ENCODE assay signal across 8 cellular contexts in the genomic region with DNA sequence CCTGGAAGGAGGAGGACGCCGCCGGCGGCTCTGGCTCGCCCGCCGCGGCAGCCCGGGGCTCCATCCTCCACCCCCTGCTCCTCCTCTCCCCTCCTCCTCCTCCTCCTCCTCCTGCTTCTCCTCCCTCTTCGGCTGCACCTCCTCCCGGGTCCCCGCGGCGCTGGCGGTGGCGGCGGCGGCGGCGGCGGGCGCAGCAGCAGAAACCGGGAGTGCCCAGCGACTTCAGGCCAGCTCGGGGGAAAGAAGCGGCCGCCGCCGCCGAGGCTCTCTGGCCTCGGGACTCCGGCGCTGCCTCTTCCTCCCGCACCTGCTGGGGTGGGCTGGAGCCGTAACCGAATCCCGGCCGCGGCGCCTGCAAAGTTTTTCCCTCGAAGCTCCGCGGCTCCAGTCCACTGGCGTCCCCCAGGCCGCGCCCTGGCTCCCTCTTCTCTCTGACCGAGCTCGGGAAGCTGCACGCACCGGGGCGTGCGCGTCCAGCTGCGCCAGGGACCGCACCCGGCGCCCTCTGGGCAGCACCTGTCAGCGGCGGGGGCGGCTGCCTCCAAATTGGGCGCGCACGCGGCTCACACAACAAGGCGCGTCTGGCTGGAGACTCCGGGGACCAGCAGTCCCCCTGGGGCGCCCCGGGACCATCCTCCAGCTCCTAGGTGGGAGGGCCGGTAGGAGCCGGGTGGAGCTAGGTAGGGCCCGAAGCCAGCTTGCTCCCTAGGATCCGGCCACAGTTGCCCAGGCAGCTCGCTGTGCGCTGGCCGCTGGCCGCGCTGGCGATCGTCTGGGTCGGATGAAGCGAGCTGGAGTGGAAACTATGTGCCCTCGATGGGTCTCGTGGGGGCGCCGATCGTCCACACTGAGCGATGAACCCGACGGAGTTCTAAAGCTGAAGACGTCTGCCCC. TPM values are rescaled to one million over a fixed set of nuclear protein-coding genes. Genes with fewer than 3 reads are reported as not detected.
DNase-seq lines count a peak whose midpoint lies in the region; ATAC-seq and TF ChIP-seq lines count a peak whose summit lies in the region.

A gene (minus strand): TSS at position 583 of the 894 bp plus-strand sequence.

- H4K5ac ChIP-seq in IMR-90 (ENCODE audit: low read depth, low read length) = no peak within 1 kb of the TSS

- no peaks in the 10 kb centered on the region for H4K20me1 ChIP-seq in IMR-90 (ENCODE audit: insufficient read depth, low read length)

- POLR2A ChIA-PET in Caco-2 (lab: Charles Lee) = no interaction called here
- POLR2A ChIA-PET in IMR-90 (lab: Charles Lee; ENCODE audit: unreplicated experiment) = no interaction called here

- no peaks in the 10 kb centered on the region for H3K36me3 Mint-ChIP-seq in Caco-2 (ENCODE audit: insufficient read depth, unreplicated experiment)

- no peak for TF ChIP-seq POLR2A in IMR-90 (IDR thresholded peaks at IDR 0.05; ENCODE audit: low read depth, low read length)
- no peak for TF ChIP-seq POLR2A in vagina (IDR thresholded peaks at IDR 0.05)

- H3K9me3 Mint-ChIP-seq in Caco-2 (ENCODE audit: unreplicated experiment) = no peaks in the 10 kb centered on the region

- no peak within 1 kb of the TSS for H3K9ac ChIP-seq in IMR-90 (ENCODE audit: low read depth, low read length)

- TF ChIP-seq RAD21 in IMR-90 (IDR thresholded peaks at IDR 0.05; ENCODE audit: low read length) = no peak

- no peak within 1 kb of the TSS for H2BK120ac ChIP-seq in IMR-90 (ENCODE audit: low read depth, low read length)

- H3K27ac ChIP-seq in IMR-90 (ENCODE audit: insufficient read depth, low read length) = no peak within 1 kb of the TSS
- H3K27ac ChIP-seq in muscle layer of duodenum (ENCODE audit: low read length) = no peak within 1 kb of the TSS
- H3K27ac ChIP-seq in vagina = no peak within 1 kb of the TSS

- H3K36me3 ChIP-seq in Caco-2 (ENCODE audit: control insufficient read depth, insufficient read depth, low read length) = no peaks in the 10 kb centered on the region
- no peaks in the 10 kb centered on the region for H3K36me3 ChIP-seq in IMR-90 (ENCODE audit: control insufficient read depth, insufficient read depth, low read length)
- H3K36me3 ChIP-seq in muscle layer of duodenum (ENCODE audit: control insufficient read depth in 1 of 2, insufficient read depth in 2 of 2, low read length in 2 of 2) = no peaks in the 10 kb centered on the region
- H3K36me3 ChIP-seq in vagina = no peaks in the 10 kb centered on the region

- H2AFZ ChIP-seq in IMR-90 (replicated peaks; ENCODE audit: low read length, poor library complexity) = peak within 1 kb of the TSS; percentile 88

- H3K4ac ChIP-seq in IMR-90 (ENCODE audit: low read depth, low read length) = no peak within 1 kb of the TSS

- H3K4me1 ChIP-seq in Caco-2 (no peaks in the 10 kb centered on the region), IMR-90 (ENCODE audit: control insufficient read depth, insufficient read depth, low read length) (no peaks in the 10 kb centered on the region), muscle layer of duodenum (ENCODE audit: control insufficient read depth in 1 of 2, insufficient read depth in 2 of 2, low read length in 2 of 2) (peaks cover 0 to 17% of the 10 kb centered on the region in 2 donors), vagina (peaks cover 26% of the 10 kb centered on the region)

- H3K23ac ChIP-seq in IMR-90 (ENCODE audit: low read depth, low read length) = no peak within 1 kb of the TSS

- no peak within 1 kb of the TSS for H2BK5ac ChIP-seq in IMR-90 (ENCODE audit: low read depth, low read length, poor library complexity, severe bottlenecking)

- TF ChIP-seq CTCF in Caco-2 (IDR thresholded peaks at IDR 0.05; ENCODE audit: insufficient read depth in 1 of 2, low read depth in 1 of 2, low read length in 1 of 2, severe bottlenecking in 1 of 2, unreplicated experiment in 1 of 2) (no peak), IMR-90 (conservative IDR thresholded peaks at IDR 0.05; ENCODE audit: low read depth, low read length) (no peak), vagina (IDR thresholded peaks at IDR 0.05) (no peak)

- no peak within 1 kb of the TSS for H3K56ac ChIP-seq in IMR-90 (ENCODE audit: extremely low read depth, insufficient read depth, low read length)

- no peak within 1 kb of the TSS for H3K18ac ChIP-seq in IMR-90 (ENCODE audit: low read depth, low read length)

- H3K27me3 ChIP-seq in Caco-2 (replicated peaks; ENCODE audit: control insufficient read depth, insufficient read depth, low read length) (peaks cover 3% of the 10 kb centered on the region), IMR-90 (ENCODE audit: control insufficient read depth, insufficient read depth, low read length) (peaks cover 42% of the 10 kb centered on the region), muscle layer of duodenum (ENCODE audit: low read depth, low read length) (peaks cover 20% of the 10 kb centered on the region), vagina (no peaks in the 10 kb centered on the region)

- no peak within 1 kb of the TSS for H2BK15ac ChIP-seq in IMR-90 (ENCODE audit: low read depth, low read length)

- ATAC-seq in GM19467 (IDR thresholded peaks at IDR 0.05; ENCODE audit: unreplicated experiment) = peak; percentile 27
- peak; percentile 56 for ATAC-seq in IMR-90 (ENCODE audit: low read depth)
- peak; percentile 49 for ATAC-seq in esophagus mucosa

- CTCF ChIA-PET in Caco-2 (lab: Charles Lee) = interaction anchor here (0.5 to 1.9 kb wide), 7 partner anchors 19 to 317 kb away, joined by 3 to 8 read pairs (median 3); no protein-coding TSS in a partner anchor
- CTCF ChIA-PET in IMR-90 (lab: Yijun Ruan, JAX) = interaction anchor here (1.0 kb wide), 1 partner anchor 8 kb away, joined by 3 read pairs; no protein-coding TSS in a partner anchor

- intact Hi-C loops in Caco-2 (cut with micrococcal nuclease; ENCODE audit: unreplicated experiment) = loop anchor here (2.0 to 10.0 kb wide), 2 partner anchors 22 to 160 kb away; no protein-coding TSS in a partner anchor
- intact Hi-C loops in IMR-90 (cut with micrococcal nuclease) = no loop called here
- intact Hi-C loops in vagina (cut with DNase I) = no loop called here

- H4K91ac ChIP-seq in IMR-90 (ENCODE audit: insufficient read depth, low read depth, low read length) = no peak within 1 kb of the TSS

- no peak within 1 kb of the TSS for H3K27ac Mint-ChIP-seq in Caco-2 (ENCODE audit: unreplicated experiment)

- H2BK20ac ChIP-seq in IMR-90 (ENCODE audit: low read depth, low read length) = no peak within 1 kb of the TSS

- in situ Hi-C loops in IMR-90 (cut with MboI; ENCODE audit: low sequenced_read_pairs) = no loop called here

- H3K27me3 Mint-ChIP-seq in Caco-2 (ENCODE audit: insufficient read depth, unreplicated experiment) = peaks cover 34% of the 10 kb centered on the region

- 0% methylated on average over 49 of the region's 91 CpGs; no CpG with 5 or more reads in 1 of the 2 experiments for WGBS in IMR-90 (ENCODE audit: extremely low coverage in 2 of 2, insufficient read length in 1 of 2), 2 experiments

- no TSS peak for BruUV-seq in Caco-2 (replicated peaks; lab: Mats Ljungman, UMichigan)
- BruUV-seq in IMR-90 (replicated peaks; lab: Mats Ljungman, UMichigan) = no TSS peak

- H3K9me1 ChIP-seq in IMR-90 (ENCODE audit: insufficient read depth, low read length) = no peaks in the 10 kb centered on the region

- dilution Hi-C loops in IMR-90 (cut with HindIII; ENCODE audit: low sequenced_read_pairs, unreplicated experiment) = no loop called here

- H3K4me2 ChIP-seq in IMR-90 (ENCODE audit: low read depth, low read length) = peak within 1 kb of the TSS; percentile 93

- H3K79me1 ChIP-seq in IMR-90 (ENCODE audit: low read depth in 1 of 2, low read length in 2 of 2) = no peaks in the 10 kb centered on the region

- no peak within 1 kb of the TSS for H2AK5ac ChIP-seq in IMR-90 (ENCODE audit: low read depth, low read length)

- H3K9me3 ChIP-seq in Caco-2 (no peaks in the 10 kb centered on the region), IMR-90 (ENCODE audit: control insufficient read depth, insufficient read depth, low read length) (no peaks in the 10 kb centered on the region), muscle layer of duodenum (ENCODE audit: control insufficient read depth in 1 of 2, low read length in 2 of 2) (no peaks in the 10 kb centered on the region), vagina (no peaks in the 10 kb centered on the region)

- no peak within 1 kb of the TSS for H2AK9ac ChIP-seq in IMR-90 (replicated peaks; ENCODE audit: low read depth, low read length, poor library complexity)

- H3K4me1 Mint-ChIP-seq in Caco-2 (ENCODE audit: low read depth, unreplicated experiment) = peaks cover 6% of the 10 kb centered on the region

- H4K8ac ChIP-seq in IMR-90 (ENCODE audit: low read depth in 2 of 2, low read length in 2 of 2) = no peak within 1 kb of the TSS

- DNase-seq in Caco-2 = peak in 1 of 2 experiments; percentile 46
- no peak for DNase-seq in IMR-90
- DNase-seq in UCSD-AML1 (lab: John Stamatoyannopoulos, UW; ENCODE audit: unreplicated experiment) = peak; percentile 55
- DNase-seq in vagina (ENCODE audit: extremely low spot score in 2 of 2) = no peak
- DNase-seq in NK-92 (lab: John Stamatoyannopoulos, UW; ENCODE audit: unreplicated experiment) = no peak

- peak within 1 kb of the TSS; percentile 72 for H3K4me3 ChIP-seq in Caco-2 (ENCODE audit: low read depth, low read length)
- peak within 1 kb of the TSS; percentile 30 for H3K4me3 ChIP-seq in IMR-90 (ENCODE audit: insufficient read depth, low read depth, low read length)
- H3K4me3 ChIP-seq in muscle layer of duodenum (ENCODE audit: low read depth in 1 of 2, low read length in 2 of 2) = peak within 1 kb of the TSS; percentile 49 to 90
- peak within 1 kb of the TSS; percentile 47 to 53 for H3K4me3 ChIP-seq in vagina

- no peak within 1 kb of the TSS for H3K14ac ChIP-seq in IMR-90 (replicated peaks; ENCODE audit: low read depth, low read length)

- peak within 1 kb of the TSS; percentile 71 for H3K4me3 Mint-ChIP-seq in Caco-2 (ENCODE audit: unreplicated experiment)

TF ChIP-seq in IMR-90, 13 proteins besides CTCF, POLR2A, EP300 and RAD21:
- TF ChIP-seq CHD1 (IDR thresholded peaks at IDR 0.05; ENCODE audit: low read depth, low read length) (no peak), SMC3 (IDR thresholded peaks at IDR 0.05; ENCODE audit: low read depth, low read length) (no peak), FOS (IDR thresholded peaks at IDR 0.05; ENCODE audit: low read depth, low read length) (no peak), BHLHE40 (IDR thresholded peaks at IDR 0.05; ENCODE audit: low read depth, low read length) (no peak)

RNA-seq across cellular contexts. Expression of the gene that starts here (rescaled TPM):
- 3.2 TPM in 2 replicates for total RNA-seq in Caco-2 (2022)
- 0.56 TPM in 1 of 2 replicates, not detected in the other for total RNA-seq in IMR-90 (2012; rRNA removed)
- 0.07 and 0.21 TPM in 2 replicates for polyA plus RNA-seq in IMR-90 (2012; rRNA removed)
- not detected in 2 replicates for polyA plus RNA-seq in IMR-90 (2012; cell fraction: cytosol; rRNA removed)
- 0.23 TPM in 1 of 2 replicates, not detected in the other for polyA plus RNA-seq in IMR-90 (2012; cell fraction: nucleus; rRNA removed; ENCODE audit: low replicate concordance)
- total RNA-seq in esophagus mucosa = 4.6 TPM
- total RNA-seq in vagina = 12.8 TPM

Comparison
In these comparisons a context has a peak if more than half of its experiments do, and no peak if none do; other contexts are left out.
1. Peak in ATAC-seq, H3K4me3 ChIP-seq and H3K4me2 ChIP-seq in IMR-90; RNA of the gene not detected or under 1 TPM.